22 cellular contexts compared by ENCODE assay signal in genomic region chr18:44896817-44897216, GRCh38.
DNase-seq lines count a peak whose midpoint lies in the region; ATAC-seq and TF ChIP-seq lines count a peak whose summit lies in the region.
"Had no signal": no experiment of that assay in that cellular context is flagged by ENCODE, and none has a peak within 500 bp of the region (broad histone marks: within the 10 kb centered on the region; RNA-seq: fewer than 3 reads in every experiment).

No MANE protein-coding gene starts in this region.

- peaks cover 11% of the 10 kb centered on the region for H3K9me3 Mint-ChIP-seq in nephron progenitor cell

- peak; percentile 97 for DNase-seq in NCI-H1092 treated with DMSO at 0.1 percent for 48 hours (lab: John Stamatoyannopoulos, UW)
- DNase-seq in NCI-H2081 treated with DMSO at 0.1 percent for 48 hours (lab: John Stamatoyannopoulos, UW) = peak; percentile 81
- DNase-seq in NCI-H748 treated with DMSO at 0.1 percent for 48 hours (lab: John Stamatoyannopoulos, UW) = peak; percentile 95
- DNase-seq in nephron progenitor cell = no peak
- DNase-seq in sciatic nerve (ENCODE audit: low spot score) = no peak
- no peak for DNase-seq in HUDEP-2 (lab: John Stamatoyannopoulos, UW; ENCODE audit: unreplicated experiment in 76 of 76)
- no peak for DNase-seq in effector CD8-positive, alpha-beta T cell (lab: John Stamatoyannopoulos, UW)
- DNase-seq: activated CD4-positive, alpha-beta T cell treated with anti-CD3 and anti-CD28 coated beads for 1 hour; aorta; DND-41; foreskin fibroblast; MV-4-11; occipital lobe; Right ventricle myocardium superior; sigmoid colon; stimulated activated CD4-positive, alpha-beta T cell treated with anti-CD3 and anti-CD28 coated beads, Interleukin-4, amount 100 ng/mL, for 24 hours; stimulated activated CD8-positive, alpha-beta memory T cell treated with anti-CD3 and anti-CD28 coated beads, Interleukin-4, amount 100 ng/mL, for 48 hours; T-helper 2 cell; tibial artery had no signal

- H3K36me3 Mint-ChIP-seq in nephron progenitor cell (ENCODE audit: low read depth) = peaks cover 24% of the 10 kb centered on the region

- H3K27me3 Mint-ChIP-seq in nephron progenitor cell (ENCODE audit: low read depth, poor library complexity) = no peaks in the 10 kb centered on the region
- H3K27me3 Mint-ChIP-seq: IgD-negative memory B cell had no signal

- no peak for ATAC-seq in sciatic nerve
- no peak for ATAC-seq in HG02981 (IDR thresholded peaks at IDR 0.05; ENCODE audit: unreplicated experiment)
- ATAC-seq: left lobe of liver had no signal

- no peak for TF ChIP-seq CTCF in nephron progenitor cell (IDR thresholded peaks at IDR 0.05)

- peak overlapping the region; percentile 30 for H3K27ac Mint-ChIP-seq in nephron progenitor cell

- H3K4me3 Mint-ChIP-seq in nephron progenitor cell = no peak overlapping the region

- intact Hi-C loops in sciatic nerve (cut with DNase I) = no loop called here

- peaks cover 13% of the 10 kb centered on the region for H3K4me1 Mint-ChIP-seq in nephron progenitor cell

Comparison
In these comparisons a context has a peak if more than half of its experiments do, and no peak if none do; other contexts are left out.
1. DNase-seq: peak in NCI-H1092 treated with DMSO at 0.1 percent for 48 hours (single experiment), NCI-H2081 treated with DMSO at 0.1 percent for 48 hours (single experiment) and NCI-H748 treated with DMSO at 0.1 percent for 48 hours (single experiment); none in nephron progenitor cell (single experiment), sciatic nerve (single experiment), HUDEP-2 (0 of 76) and effector CD8-positive, alpha-beta T cell (single experiment).